1 cellular context compared by ENCODE assay signal in the genomic region with DNA sequence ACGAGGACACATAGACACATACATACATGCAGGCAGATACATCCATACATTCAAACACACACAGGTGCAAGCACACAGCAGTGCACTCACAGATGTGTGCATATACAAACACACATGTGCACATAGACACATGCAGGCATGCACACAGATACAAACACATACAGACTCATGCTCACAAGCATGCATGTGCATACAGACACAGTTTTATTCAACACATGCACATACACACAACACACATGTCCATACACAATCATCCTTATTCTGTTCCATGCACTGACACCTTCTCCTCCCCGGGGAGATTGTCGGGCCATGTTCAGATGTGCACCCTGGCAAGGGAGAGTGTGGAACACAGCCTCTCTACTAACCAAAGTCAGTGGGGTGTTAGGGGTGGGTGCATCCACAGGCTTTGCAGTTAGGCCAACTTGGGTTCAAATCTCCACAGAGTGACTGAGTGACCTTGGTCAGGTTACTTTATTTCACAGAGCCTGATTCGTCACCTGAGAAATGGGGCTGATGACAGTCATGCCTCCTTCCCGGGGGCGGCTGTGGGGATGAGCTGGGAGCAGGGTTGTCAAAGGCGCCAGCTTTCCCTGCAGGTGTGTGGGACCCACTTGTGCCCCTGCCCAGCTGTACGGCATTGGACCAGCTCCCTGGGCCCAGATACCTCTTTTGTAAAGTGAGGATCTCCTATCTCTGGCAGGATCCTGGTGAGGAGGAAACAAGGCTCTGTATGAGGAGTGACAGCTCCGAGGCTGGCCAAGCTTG.
TF ChIP-seq lines count a peak whose summit lies in the region.

No MANE protein-coding gene starts in this region.

TF ChIP-seq in SK-N-SH, 30 proteins besides CTCF, POLR2A, EP300 and RAD21 (continued from another document):
- TF ChIP-seq MEF2A (IDR thresholded peaks at IDR 0.05; ENCODE audit: borderline replicate concordance, low read depth) (no peak), YY1 (IDR thresholded peaks at IDR 0.05; ENCODE audit: low read depth) (no peak), MXI1 (IDR thresholded peaks at IDR 0.05; ENCODE audit: low read depth, low read length) (no peak), ELF1 (IDR thresholded peaks at IDR 0.05) (no peak), GABPA (IDR thresholded peaks at IDR 0.05; ENCODE audit: low read depth) (no peak), POLR2AphosphoS5 (IDR thresholded peaks at IDR 0.05; ENCODE audit: low read depth, low read length) (no peak), RXRA (IDR thresholded peaks at IDR 0.05; ENCODE audit: borderline replicate concordance, low read depth) (no peak)
